6 cellular contexts compared by ENCODE assay signal in genomic region chr17:38747385-38748328, GRCh38. TPM values are rescaled to one million over a fixed set of nuclear protein-coding genes. Genes with fewer than 3 reads are reported as not detected.
DNase-seq lines count a peak whose midpoint lies in the region; ATAC-seq and TF ChIP-seq lines count a peak whose summit lies in the region.

No MANE protein-coding gene starts in this region.

- H3K4me1 ChIP-seq in CD8-positive, alpha-beta memory T cell (ENCODE audit: insufficient read depth, low read length) = peaks cover 43% of the 10 kb centered on the region

- POLR2A ChIA-PET in CD8-positive, alpha-beta memory T cell (lab: Charles Lee) = no interaction called here

- TF ChIP-seq CTCF in fibroblast of villous mesenchyme (IDR thresholded peaks at IDR 0.05; ENCODE audit: insufficient read depth, low read depth, low read length) = no peak

- H3K9me3 Mint-ChIP-seq in CD8-positive, alpha-beta memory T cell = peaks cover 0 to 3% (median 0%) of the 10 kb centered on the region in 5 donors

- peaks cover 39% of the 10 kb centered on the region for H3K27me3 ChIP-seq in CD8-positive, alpha-beta memory T cell (ENCODE audit: insufficient read depth, low read length, poor library complexity, severe bottlenecking)

- H3K9me3 ChIP-seq in CD8-positive, alpha-beta memory T cell (ENCODE audit: low read length) = no peaks in the 10 kb centered on the region

- H3K36me3 Mint-ChIP-seq in CD8-positive, alpha-beta memory T cell = peaks cover 2 to 9% (median 2%) of the 10 kb centered on the region in 3 donors

- CTCF ChIA-PET in CD8-positive, alpha-beta memory T cell (lab: Charles Lee) = interaction anchor here (5.3 kb wide), 1 partner anchor 12 kb away, joined by 23 read pairs; no protein-coding TSS in a partner anchor

- no peak overlapping the region for H3K27ac Mint-ChIP-seq in CD8-positive, alpha-beta memory T cell

- H3K4me3 Mint-ChIP-seq in CD8-positive, alpha-beta memory T cell = peak overlapping the region in 6 of 7 donors; percentile 21 to 81 (median 58)

- H3K4me1 Mint-ChIP-seq in CD8-positive, alpha-beta memory T cell = peaks cover 36 to 54% (median 40%) of the 10 kb centered on the region in 3 donors

- peak overlapping the region; percentile 38 for H3K27ac ChIP-seq in CD8-positive, alpha-beta memory T cell (ENCODE audit: low read depth, low read length)
- peak overlapping the region; percentile 68 for H3K27ac ChIP-seq in substantia nigra (ENCODE audit: low read depth, low read length, poor library complexity, severe bottlenecking)

- H3K27me3 Mint-ChIP-seq in CD8-positive, alpha-beta memory T cell = peaks cover 50 to 55% of the 10 kb centered on the region in 2 donors

- no peak for DNase-seq in CD8-positive, alpha-beta memory T cell
- DNase-seq in NCI-H774 (lab: John Stamatoyannopoulos, UW) (peak; percentile 34), fibroblast of villous mesenchyme (ENCODE audit: low read depth) (no peak), substantia nigra (lab: John Stamatoyannopoulos, UW) (peak in 2 of 49 donors; percentile 52 to 74), NCI-H1048 (lab: John Stamatoyannopoulos, UW) (no peak)

- no peak for ATAC-seq in HG03196 (IDR thresholded peaks at IDR 0.05; ENCODE audit: unreplicated experiment)

- H3K36me3 ChIP-seq in CD8-positive, alpha-beta memory T cell (ENCODE audit: insufficient read depth, low read length) = no peaks in the 10 kb centered on the region

- peak overlapping the region; percentile 37 for H3K4me3 ChIP-seq in CD8-positive, alpha-beta memory T cell (ENCODE audit: low read length)
- peak overlapping the region; percentile 81 for H3K4me3 ChIP-seq in fibroblast of villous mesenchyme (ENCODE audit: low read depth, low read length)

RNA-seq across cellular contexts. Expression of gene PCGF2, which starts 0.5 kb away (rescaled TPM):
- under 1 TPM; 0.72 to 0.89 TPM for total RNA-seq in CD8-positive, alpha-beta memory T cell
- 0.09 TPM for polyA plus RNA-seq in CD8-positive, alpha-beta memory T cell
- total RNA-seq in fibroblast of villous mesenchyme = 4.2 and 7.8 TPM in 2 replicates

RNA-seq across cellular contexts. Expression of gene PSMB3, which starts 4.9 kb away (rescaled TPM):
- total RNA-seq in CD8-positive, alpha-beta memory T cell = 100 to 1,000 TPM; 317 to 323 TPM
- polyA plus RNA-seq in CD8-positive, alpha-beta memory T cell = 431 TPM
- 328 and 392 TPM in 2 replicates for total RNA-seq in fibroblast of villous mesenchyme

RNA-seq across cellular contexts. Expression of gene CISD3, which starts 17.5 kb away (rescaled TPM):
- 10 to 100 TPM; 58.2 to 59.6 TPM for total RNA-seq in CD8-positive, alpha-beta memory T cell
- polyA plus RNA-seq in CD8-positive, alpha-beta memory T cell = 73.4 TPM
- 2.6 and 3.9 TPM in 2 replicates for total RNA-seq in fibroblast of villous mesenchyme

RNA-seq across cellular contexts. Expression of gene MLLT6, which starts 42.6 kb away (rescaled TPM):
- total RNA-seq in CD8-positive, alpha-beta memory T cell = 100 to 1,000 TPM; 197 to 202 TPM
- polyA plus RNA-seq in CD8-positive, alpha-beta memory T cell = 15.9 TPM
- 24.2 and 25.5 TPM in 2 replicates for total RNA-seq in fibroblast of villous mesenchyme

RNA-seq across cellular contexts. Expression of gene PIP4K2B, which starts 51.7 kb away (rescaled TPM):
- 10 to 100 TPM; 43.4 to 44.6 TPM for total RNA-seq in CD8-positive, alpha-beta memory T cell
- polyA plus RNA-seq in CD8-positive, alpha-beta memory T cell = 17.4 TPM
- total RNA-seq in fibroblast of villous mesenchyme = 45.7 and 68.7 TPM in 2 replicates

Comparison
In these comparisons a context has a peak if more than half of its experiments do, and no peak if none do; other contexts are left out.
1. RNA of gene CISD3, which starts 17.5 kb away (total RNA-seq): 58.2 to 59.6 TPM in CD8-positive, alpha-beta memory T cell; 2.6 to 3.9 TPM in fibroblast of villous mesenchyme; every median in the first group is over 10 times any median in the second.